1 cellular context compared by ENCODE assay signal in genomic region chr19:35879770-35880317, GRCh38.
TF ChIP-seq lines count a peak whose summit lies in the region.

No MANE protein-coding gene starts in this region.

TF ChIP-seq in HepG2, 621 proteins besides CTCF, POLR2A, EP300 and RAD21 (continued from another document and continues in another):
- peak; percentile 95 for TF ChIP-seq HMGXB3 (CRISPR knock-in tag; IDR thresholded peaks at IDR 0.05; ENCODE audit: borderline replicate concordance)
- peak; percentile 44; the same call in 1 of the 2 replicates for TF ChIP-seq ZXDC (CRISPR knock-in tag; IDR thresholded peaks at IDR 0.05)
- TF ChIP-seq ZNF614 (CRISPR knock-in tag; IDR thresholded peaks at IDR 0.05; ENCODE audit: borderline replicate concordance): peak; percentile 74; the same call in 1 of the 2 replicates
- TF ChIP-seq BRD4 (CRISPR knock-in tag; IDR thresholded peaks at IDR 0.05): no peak
- no peak for TF ChIP-seq TARDBP (CRISPR knock-in tag; IDR thresholded peaks at IDR 0.05)
- TF ChIP-seq ZNF570 (CRISPR knock-in tag; IDR thresholded peaks at IDR 0.05; ENCODE audit: borderline replicate concordance): 0 out of 2 replicates have a peak, but pooled peaks have one; percentile 37
- peak; percentile 96 for TF ChIP-seq SIN3A (IDR thresholded peaks at IDR 0.05; ENCODE audit: borderline replicate concordance, low read depth, low read length)
- TF ChIP-seq HES4 (CRISPR knock-in tag; IDR thresholded peaks at IDR 0.05; ENCODE audit: borderline replicate concordance): peak; percentile 99
- TF ChIP-seq HBP1 (CRISPR knock-in tag; IDR thresholded peaks at IDR 0.05; ENCODE audit: low read depth): peak; percentile 96
- peak; percentile 99 for TF ChIP-seq MIER2 (CRISPR knock-in tag; IDR thresholded peaks at IDR 0.05)
- TF ChIP-seq PCBP1 (IDR thresholded peaks at IDR 0.05; ENCODE audit: borderline replicate concordance, low read depth, low read length): no peak
- TF ChIP-seq ZNF484 (CRISPR knock-in tag; IDR thresholded peaks at IDR 0.05; ENCODE audit: borderline replicate concordance, low read depth): no peak
- TF ChIP-seq YEATS2 (CRISPR knock-in tag; IDR thresholded peaks at IDR 0.05; ENCODE audit: borderline replicate concordance): peak; percentile 80; the same call in 1 of the 2 replicates
- no peak for TF ChIP-seq ARID2 (CRISPR knock-in tag; IDR thresholded peaks at IDR 0.05; ENCODE audit: borderline replicate concordance)
- TF ChIP-seq ZNF619 (CRISPR knock-in tag; IDR thresholded peaks at IDR 0.05): no peak
- peak; percentile 96 for TF ChIP-seq POGK (CRISPR knock-in tag; conservative IDR thresholded peaks at IDR 0.05)
- TF ChIP-seq FOXC1 (CRISPR knock-in tag; IDR thresholded peaks at IDR 0.05; ENCODE audit: borderline replicate concordance): peak; percentile 59; the same call in 1 of the 2 replicates
- no peak for TF ChIP-seq FOXA1 (IDR thresholded peaks at IDR 0.05)
- no peak for TF ChIP-seq FOXA1 (CRISPR knock-in tag; IDR thresholded peaks at IDR 0.05)
- no peak for TF ChIP-seq SKI (IDR thresholded peaks at IDR 0.05; ENCODE audit: partially characterized antibody)
- TF ChIP-seq ZKSCAN1 (IDR thresholded peaks at IDR 0.05; ENCODE audit: low read length): no peak
- TF ChIP-seq ATF7-NPFF (CRISPR knock-in tag; IDR thresholded peaks at IDR 0.05; ENCODE audit: low read depth): peak; percentile 90
- TF ChIP-seq REL (CRISPR knock-in tag; conservative IDR thresholded peaks at IDR 0.05): no peak
- TF ChIP-seq ZFP82 (CRISPR knock-in tag; IDR thresholded peaks at IDR 0.05; ENCODE audit: borderline replicate concordance): no peak; the same call in 1 of the 2 replicates
- peak; percentile 70; the same call in 1 of the 2 replicates for TF ChIP-seq SIX4 (CRISPR knock-in tag; IDR thresholded peaks at IDR 0.05)
- peak; percentile 85 for TF ChIP-seq PPARG (CRISPR knock-in tag; conservative IDR thresholded peaks at IDR 0.05)
- peak; percentile 97 for TF ChIP-seq ZNF441 (CRISPR knock-in tag; IDR thresholded peaks at IDR 0.05; ENCODE audit: borderline replicate concordance)
- TF ChIP-seq TFAP4 (IDR thresholded peaks at IDR 0.05; ENCODE audit: borderline replicate concordance, low read depth): peak; percentile 33; the same call in 1 of the 2 replicates
- peak; percentile 61; the same call in 1 of the 2 replicates for TF ChIP-seq HINFP (CRISPR knock-in tag; IDR thresholded peaks at IDR 0.05; ENCODE audit: low read depth)
- peak; percentile 68; the same call in 1 of the 2 replicates for TF ChIP-seq ZNF552 (CRISPR knock-in tag; IDR thresholded peaks at IDR 0.05; ENCODE audit: borderline replicate concordance)
- no peak for TF ChIP-seq MATR3 (CRISPR knock-in tag; IDR thresholded peaks at IDR 0.05)
- TF ChIP-seq CCAR2 (optimal IDR thresholded peaks at IDR 0.05; ENCODE audit: low read depth, low read length): no peak
- TF ChIP-seq IRF9 (CRISPR knock-in tag; IDR thresholded peaks at IDR 0.05; ENCODE audit: borderline replicate concordance): 0 out of 2 replicates have a peak, but pooled peaks have one; percentile 63
- TF ChIP-seq ZNF737 (CRISPR knock-in tag; IDR thresholded peaks at IDR 0.05; ENCODE audit: borderline replicate concordance): no peak
- TF ChIP-seq GMEB1 (CRISPR knock-in tag; IDR thresholded peaks at IDR 0.05; ENCODE audit: borderline replicate concordance): peak; percentile 51; the same call in 1 of the 2 replicates
- no peak for TF ChIP-seq ARID3A (IDR thresholded peaks at IDR 0.05; ENCODE audit: low read depth, low read length)
- no peak for TF ChIP-seq ZNF567 (CRISPR knock-in tag; IDR thresholded peaks at IDR 0.05; ENCODE audit: borderline replicate concordance)
- TF ChIP-seq ZFP36L1 (CRISPR knock-in tag; IDR thresholded peaks at IDR 0.05): no peak
- TF ChIP-seq RELA (CRISPR knock-in tag; IDR thresholded peaks at IDR 0.05): 0 out of 2 replicates have a peak, but pooled peaks have one; percentile 67
- peak; percentile 72 for TF ChIP-seq ARNTL (CRISPR knock-in tag; IDR thresholded peaks at IDR 0.05)
- peak; percentile 62 for TF ChIP-seq TEAD3 (CRISPR knock-in tag; optimal IDR thresholded peaks at IDR 0.05; ENCODE audit: borderline replicate concordance)
- no peak for TF ChIP-seq HNF4A (CRISPR knock-in tag; IDR thresholded peaks at IDR 0.05)
- no peak for TF ChIP-seq MEIS1 (CRISPR knock-in tag; IDR thresholded peaks at IDR 0.05; ENCODE audit: borderline replicate concordance)
- TF ChIP-seq PAF1 (CRISPR knock-in tag; IDR thresholded peaks at IDR 0.05): no peak
- no peak for TF ChIP-seq PHF5A (CRISPR knock-in tag; IDR thresholded peaks at IDR 0.05; ENCODE audit: low read depth, unreplicated experiment)
- TF ChIP-seq ZNF703 (CRISPR knock-in tag; IDR thresholded peaks at IDR 0.05; ENCODE audit: borderline replicate concordance): no peak
- TF ChIP-seq ASH2L (IDR thresholded peaks at IDR 0.05; ENCODE audit: insufficient read length, low read depth, low read length): no peak
- TF ChIP-seq ZNF777 (CRISPR knock-in tag; IDR thresholded peaks at IDR 0.05): peak; percentile 74
